In genomic region chr7:116337013-116337412, GRCh38 we compare ENCODE assay signal across 19 cellular contexts.
DNase-seq lines count a peak whose midpoint lies in the region; ATAC-seq and TF ChIP-seq lines count a peak whose summit lies in the region.
"Had no signal": no experiment of that assay in that cellular context is flagged by ENCODE, and none has a peak within 500 bp of the region (broad histone marks: within the 10 kb centered on the region; RNA-seq: fewer than 3 reads in every experiment).

No MANE protein-coding gene starts in this region.

- H3K4me3 Mint-ChIP-seq in endodermal cell, result no peak overlapping the region
- H3K4me3 Mint-ChIP-seq: B cell; CD8-positive, alpha-beta T cell; IgD-negative memory B cell had no signal

- H3K36me3 ChIP-seq in Panc1 (ENCODE audit: control insufficient read depth, insufficient read depth, low read length), result no peaks in the 10 kb centered on the region
- no peaks in the 10 kb centered on the region for H3K36me3 ChIP-seq in endodermal cell (ENCODE audit: control insufficient read depth, insufficient read depth, low read length)
- no peaks in the 10 kb centered on the region for H3K36me3 ChIP-seq in subcutaneous abdominal adipose tissue (ENCODE audit: control insufficient read depth in 5 of 5, insufficient read depth in 5 of 5, low read length in 5 of 5)
- H3K36me3 ChIP-seq in upper lobe of left lung, result no peaks in the 10 kb centered on the region
- H3K36me3 ChIP-seq: BLaER1 treated with 17β-estradiol and CSF1 and Interleukin-3, amounts not matched to agents 10 nM and 100 nM had no signal

- ATAC-seq in Panc1 (no peak), upper lobe of left lung (ENCODE audit: low FRiP score in 2 of 2) (no peak), GM19467 (IDR thresholded peaks at IDR 0.05; ENCODE audit: unreplicated experiment) (no peak)
- ATAC-seq: CD8-positive, alpha-beta T cell; GM12878 had no signal

- H3K27me3 ChIP-seq in Panc1 (ENCODE audit: control insufficient read depth, insufficient read depth, low read length) (no peaks in the 10 kb centered on the region), endodermal cell (ENCODE audit: control insufficient read depth, insufficient read depth, low read length, poor library complexity, severe bottlenecking) (no peaks in the 10 kb centered on the region), subcutaneous abdominal adipose tissue (ENCODE audit: control insufficient read depth in 5 of 5, insufficient read depth in 4 of 5, low read length in 5 of 5) (no peaks in the 10 kb centered on the region), upper lobe of left lung (no peaks in the 10 kb centered on the region)
- H3K27me3 ChIP-seq: BLaER1 treated with 17β-estradiol and CSF1 and Interleukin-3, amounts not matched to agents 10 nM and 100 nM had no signal

- no peaks in the 10 kb centered on the region for H3K9me3 Mint-ChIP-seq in endodermal cell
- H3K9me3 Mint-ChIP-seq: CD8-positive, alpha-beta T cell; IgD-negative memory B cell had no signal

- 44 to 69% methylated on average over 1 to 2 of the region's 2 CpGs for WGBS in endodermal cell (ENCODE audit: insufficient coverage in 1 of 2, insufficient read length in 1 of 2), 2 experiments
- WGBS in upper lobe of left lung, 2 donors, result 88 to 90% methylated on average over 2 of the region's 2 CpGs

- H3K27ac ChIP-seq in Panc1 (ENCODE audit: low read length) (peak overlapping the region; percentile 96), endodermal cell (ENCODE audit: low read depth, low read length) (no peak overlapping the region), subcutaneous abdominal adipose tissue (ENCODE audit: low read depth, low read length) (peak overlapping the region; percentile 47), upper lobe of left lung (no peak overlapping the region)
- H3K27ac ChIP-seq: 22Rv1; BLaER1 treated with 17β-estradiol and CSF1 and Interleukin-3, amounts not matched to agents 10 nM and 100 nM; GM23248 had no signal

- POLR2A ChIA-PET in Panc1 (lab: Charles Lee), result no interaction called here

- TF ChIP-seq POLR2A in upper lobe of left lung (IDR thresholded peaks at IDR 0.05), result no peak

- 0 out of 2 replicates have a peak, but pooled peaks cover 4% of the 10 kb centered on the region for H3K9me3 ChIP-seq in Panc1 (ENCODE audit: control insufficient read depth, insufficient read depth, low read depth, low read length)
- no peaks in the 10 kb centered on the region for H3K9me3 ChIP-seq in endodermal cell (ENCODE audit: control insufficient read depth, low read length)
- no peaks in the 10 kb centered on the region for H3K9me3 ChIP-seq in subcutaneous abdominal adipose tissue (ENCODE audit: control insufficient read depth in 5 of 5, low read length in 5 of 5)
- H3K9me3 ChIP-seq in upper lobe of left lung, result no peaks in the 10 kb centered on the region
- H3K9me3 ChIP-seq: BLaER1 treated with 17β-estradiol and CSF1 and Interleukin-3, amounts not matched to agents 10 nM and 100 nM had no signal

- no peak overlapping the region for H3K27ac Mint-ChIP-seq in endodermal cell
- H3K27ac Mint-ChIP-seq: B cell; CD8-positive, alpha-beta T cell; IgD-negative memory B cell had no signal

- H3K9ac ChIP-seq in endodermal cell (ENCODE audit: extremely low read depth, low read length, poor library complexity, severe bottlenecking) (no peak overlapping the region), subcutaneous abdominal adipose tissue (ENCODE audit: low read length in 5 of 5) (no peak overlapping the region)
- H3K9ac ChIP-seq: BLaER1 treated with 17β-estradiol and CSF1 and Interleukin-3, amounts not matched to agents 10 nM and 100 nM; GM23248 had no signal

- no peaks in the 10 kb centered on the region for H3K27me3 Mint-ChIP-seq in endodermal cell (ENCODE audit: insufficient read depth)
- H3K27me3 Mint-ChIP-seq: B cell had no signal

- no peak for TF ChIP-seq EP300 in upper lobe of left lung (IDR thresholded peaks at IDR 0.05)

- in situ Hi-C loops in Panc1 (cut with HindIII; ENCODE audit: low pct_unique_long_range_greater_than_20kb, low sequenced_read_pairs), result no loop called here

- no peak overlapping the region for H3K4me3 ChIP-seq in Panc1 (ENCODE audit: low read depth in 2 of 2, low read length in 2 of 2)
- no peak overlapping the region for H3K4me3 ChIP-seq in endodermal cell (ENCODE audit: low read length)
- H3K4me3 ChIP-seq in subcutaneous abdominal adipose tissue (ENCODE audit: low read depth in 1 of 5, low read length in 5 of 5), result no peak overlapping the region
- H3K4me3 ChIP-seq in upper lobe of left lung, result no peak overlapping the region
- H3K4me3 ChIP-seq: BLaER1 treated with 17β-estradiol and CSF1 and Interleukin-3, amounts not matched to agents 10 nM and 100 nM; GM12878; GM23248 had no signal

- H3K36me3 Mint-ChIP-seq in endodermal cell (ENCODE audit: low read depth), result no peaks in the 10 kb centered on the region
- H3K36me3 Mint-ChIP-seq: CD8-positive, alpha-beta T cell; IgD-negative memory B cell had no signal

- DNase-seq in NCI-H1417 (lab: John Stamatoyannopoulos, UW), result peak in 2 of 3 experiments; percentile 21 to 48
- DNase-seq in NCI-H1417 treated with DMSO at 0.1 percent for 48 hours (lab: John Stamatoyannopoulos, UW), result no peak
- DNase-seq in Panc1 (ENCODE audit: low read depth, low spot score), result no peak
- peak; percentile 57 for DNase-seq in endodermal cell
- no peak for DNase-seq in upper lobe of left lung
- no peak for DNase-seq in NCI-H1092 treated with DMSO at 0.1 percent for 48 hours (lab: John Stamatoyannopoulos, UW)
- DNase-seq: CD8-positive, alpha-beta T cell; DMS 273 treated with DMSO at 0.1 percent for 48 hours; DMS53; DND-41; EL; GM23248 had no signal

- intact Hi-C loops in Panc1 (cut with micrococcal nuclease; ENCODE audit: unreplicated experiment), result no loop called here

- no TSS peak for BruUV-seq in Panc1 (replicated peaks; lab: Mats Ljungman, UMichigan)

- CTCF ChIA-PET in Panc1 (lab: Charles Lee), result no interaction called here

- H3K4me1 ChIP-seq in Panc1 (ENCODE audit: control insufficient read depth, insufficient read depth, low read length), result peaks cover 23% of the 10 kb centered on the region
- peaks cover 3% of the 10 kb centered on the region for H3K4me1 ChIP-seq in endodermal cell (ENCODE audit: control insufficient read depth, insufficient read depth, low read length)
- H3K4me1 ChIP-seq in subcutaneous abdominal adipose tissue (ENCODE audit: control insufficient read depth in 5 of 5, insufficient read depth in 5 of 5, low read length in 5 of 5), result peaks cover 0 to 31% (median 21%) of the 10 kb centered on the region in 5 donors
- H3K4me1 ChIP-seq in upper lobe of left lung, result peaks cover 4 to 21% (median 10%) of the 10 kb centered on the region in 4 donors

- TF ChIP-seq CTCF in Panc1 (IDR thresholded peaks at IDR 0.05) (no peak), endodermal cell (conservative IDR thresholded peaks at IDR 0.05) (no peak), upper lobe of left lung (IDR thresholded peaks at IDR 0.05) (no peak)

- peaks cover 12% of the 10 kb centered on the region for H3K4me1 Mint-ChIP-seq in endodermal cell
- H3K4me1 Mint-ChIP-seq: B cell had no signal

Comparison
In these comparisons a context has a peak if more than half of its experiments do, and no peak if none do; other contexts are left out.
1. DNase-seq: peak in NCI-H1417 (2 of 3) and endodermal cell (single experiment); none in NCI-H1417 treated with DMSO at 0.1 percent for 48 hours (single experiment), Panc1 (single experiment), upper lobe of left lung (0 of 2) and NCI-H1092 treated with DMSO at 0.1 percent for 48 hours (single experiment).
2. H3K27ac ChIP-seq: peak in Panc1 (single experiment) and subcutaneous abdominal adipose tissue (single experiment); none in endodermal cell (single experiment) and upper lobe of left lung (0 of 4).